15 cellular contexts compared by ENCODE assay signal in genomic region chr5:39211773-39212172, GRCh38. TPM values are rescaled to one million over a fixed set of nuclear protein-coding genes. Genes with fewer than 3 reads are reported as not detected.
DNase-seq lines count a peak whose midpoint lies in the region; ATAC-seq, FAIRE-seq and TF ChIP-seq lines count a peak whose summit lies in the region.
"Had no signal": no experiment of that assay in that cellular context is flagged by ENCODE, and none has a peak within 500 bp of the region (broad histone marks: within the 10 kb centered on the region; RNA-seq: fewer than 3 reads in every experiment).

No MANE protein-coding gene starts in this region.

- CTCF ChIA-PET in HepG2 (lab: Yijun Ruan, JAX; ENCODE audit: low intra/inter-chr PET ratio, low total read pairs): no interaction called here
- CTCF ChIA-PET in activated CD4-positive, alpha-beta T cell treated with anti-CD3 and anti-CD28 coated beads, Interleukin-2, amount 10 ng/mL, durations not matched to agents 7 days and 5 days (lab: Charles Lee): interaction anchor here (0.7 to 4.5 kb wide), 14 partner anchors 9 to 978 kb away, joined by 3 to 18 read pairs (median 5); no protein-coding TSS in a partner anchor

- ATAC-seq in right lobe of liver (peak in 3 of 4 donors; percentile 31 to 54 (median 41)), HepG2 (no peak), memory B cell (ENCODE audit: low read depth) (peak; percentile 73)

- H2AFZ ChIP-seq in HepG2 (ENCODE audit: low read length): no peak overlapping the region

- peak overlapping the region; percentile 93 for H3K27ac Mint-ChIP-seq in activated CD4-positive, alpha-beta T cell treated with anti-CD3 and anti-CD28 coated beads, Interleukin-2, amount 10 ng/mL, durations not matched to agents 7 days and 5 days
- peak overlapping the region; percentile 56 for H3K27ac Mint-ChIP-seq in memory B cell

- peaks cover 93% of the 10 kb centered on the region for H3K4me1 Mint-ChIP-seq in activated CD4-positive, alpha-beta T cell treated with anti-CD3 and anti-CD28 coated beads, Interleukin-2, amount 10 ng/mL, durations not matched to agents 7 days and 5 days
- H3K4me1 Mint-ChIP-seq in memory B cell: peaks cover 17% of the 10 kb centered on the region

- TF ChIP-seq POLR2A in right lobe of liver (IDR thresholded peaks at IDR 0.05) (no peak), HepG2 (IDR thresholded peaks at IDR 0.05; ENCODE audit: insufficient read depth in 1 of 2, low read depth in 2 of 2, low read length in 2 of 2) (no peak)

- TF ChIP-seq CTCF in right lobe of liver (IDR thresholded peaks at IDR 0.05): no peak
- TF ChIP-seq CTCF in HepG2 (CRISPR knock-in tag; IDR thresholded peaks at IDR 0.05): no peak
- TF ChIP-seq CTCF in left ventricle myocardium inferior (IDR thresholded peaks at IDR 0.05; ENCODE audit: borderline replicate concordance): no peak

- FAIRE-seq in HepG2 (lab: Jason Lieb, UNC) (no peak), GM19239 (lab: Jason Lieb, UNC) (no peak)

- peaks cover 15% of the 10 kb centered on the region for H3K36me3 Mint-ChIP-seq in activated CD4-positive, alpha-beta T cell treated with anti-CD3 and anti-CD28 coated beads, Interleukin-2, amount 10 ng/mL, durations not matched to agents 7 days and 5 days (ENCODE audit: low read depth)
- H3K36me3 Mint-ChIP-seq in memory B cell: no peaks in the 10 kb centered on the region

- TF ChIP-seq RAD21 in HepG2 (CRISPR knock-in tag; IDR thresholded peaks at IDR 0.05): no peak

- H3K4me3 ChIP-seq in right lobe of liver (no peak overlapping the region), HepG2 (replicated peaks in 1 of 3; ENCODE audit: insufficient read depth in 1 of 3, low read depth in 2 of 3, low read length in 3 of 3) (no peak overlapping the region), left ventricle myocardium inferior (no peak overlapping the region)
- H3K4me3 ChIP-seq: ovary had no signal

- peak overlapping the region; percentile 54 for H3K4me3 Mint-ChIP-seq in activated CD4-positive, alpha-beta T cell treated with anti-CD3 and anti-CD28 coated beads, Interleukin-2, amount 10 ng/mL, durations not matched to agents 7 days and 5 days
- H3K4me3 Mint-ChIP-seq in memory B cell: no peak overlapping the region

- H3K9me3 Mint-ChIP-seq in activated CD4-positive, alpha-beta T cell treated with anti-CD3 and anti-CD28 coated beads, Interleukin-2, amount 10 ng/mL, durations not matched to agents 7 days and 5 days: no peaks in the 10 kb centered on the region
- no peaks in the 10 kb centered on the region for H3K9me3 Mint-ChIP-seq in memory B cell

- no peaks in the 10 kb centered on the region for H3K27me3 Mint-ChIP-seq in activated CD4-positive, alpha-beta T cell treated with anti-CD3 and anti-CD28 coated beads, Interleukin-2, amount 10 ng/mL, durations not matched to agents 7 days and 5 days
- no peaks in the 10 kb centered on the region for H3K27me3 Mint-ChIP-seq in memory B cell

- H3K27ac ChIP-seq in right lobe of liver (no peak overlapping the region), HepG2 (ENCODE audit: extremely low read length, insufficient read depth, low read length) (no peak overlapping the region), left ventricle myocardium inferior (replicated peaks) (no peak overlapping the region)
- H3K27ac ChIP-seq: ovary had no signal

- TF ChIP-seq EP300 in HepG2 (IDR thresholded peaks at IDR 0.05; ENCODE audit: low read depth in 2 of 2, low read length in 2 of 2) (no peak), HepG2 (CRISPR knock-in tag; IDR thresholded peaks at IDR 0.05; ENCODE audit: borderline replicate concordance) (no peak)

- POLR2A ChIA-PET in HepG2 (lab: Yijun Ruan, JAX): no interaction called here
- POLR2A ChIA-PET in activated CD4-positive, alpha-beta T cell treated with anti-CD3 and anti-CD28 coated beads, Interleukin-2, amount 10 ng/mL, durations not matched to agents 7 days and 5 days (lab: Charles Lee): interaction anchor here (1.3 to 1.5 kb wide), 2 partner anchors 11 to 17 kb away, joined by 4 to 9 read pairs; no protein-coding TSS in a partner anchor

- H3K4me1 ChIP-seq in right lobe of liver: no peaks in the 10 kb centered on the region
- H3K4me1 ChIP-seq in HepG2 (ENCODE audit: insufficient read depth, low read length): peaks cover 5% of the 10 kb centered on the region
- no peaks in the 10 kb centered on the region for H3K4me1 ChIP-seq in left ventricle myocardium inferior

- H3K27me3 ChIP-seq in right lobe of liver (no peaks in the 10 kb centered on the region), HepG2 (ENCODE audit: control insufficient read depth in 1 of 2, insufficient read depth in 2 of 2, low read length in 2 of 2) (no peaks in the 10 kb centered on the region), left ventricle myocardium inferior (ENCODE audit: low read depth) (peaks cover 15% of the 10 kb centered on the region)
- H3K27me3 ChIP-seq: ovary had no signal

- 47% methylated on average over 3 of the region's 3 CpGs for WGBS in right lobe of liver (ENCODE audit: insufficient coverage, low coverage, low lambda C conversion rate, missing lambda C conversion rate)
- 24% methylated on average over 3 of the region's 3 CpGs for WGBS in HepG2 (ENCODE audit: low lambda C conversion rate)

- in situ Hi-C loops in HepG2 (cut with HindIII; ENCODE audit: extremely low pct_ligation_motif_present, low pct_unique_long_range_greater_than_20kb): loop anchor here (25.0 kb wide), 1 partner anchor 351 kb away; no protein-coding TSS in a partner anchor

- no peak for DNase-seq in right lobe of liver
- DNase-seq in HepG2 (ENCODE audit: low spot score): no peak
- peak; percentile 52 for DNase-seq in activated CD4-positive, alpha-beta T cell treated with anti-CD3 and anti-CD28 coated beads, Interleukin-2, amount 10 ng/mL, durations not matched to agents 7 days and 5 days
- DNase-seq in memory B cell (ENCODE audit: low spot score in 2 of 2): no peak
- no peak for DNase-seq in NCI-H82 treated with DMSO at 0.1 percent for 48 hours (lab: John Stamatoyannopoulos, UW; ENCODE audit: unreplicated experiment)
- no peak for DNase-seq in GM19239 (ENCODE audit: insufficient read length, low spot score)
- no peak for DNase-seq in left ventricle myocardium inferior
- DNase-seq in HuH-7 (ENCODE audit: low spot score): no peak
- DNase-seq: activated CD8-positive, alpha-beta memory T cell treated with anti-CD3 and anti-CD28 coated beads, Interleukin-2, amount 50 U/mL, for 4 hours; effector CD4-positive, alpha-beta T cell; IMR-90; NCI-H524 treated with DMSO at 0.1 percent for 48 hours; ovary; trophoblast cell had no signal

- H4K20me1 ChIP-seq in HepG2 (ENCODE audit: insufficient read depth, low read length): no peaks in the 10 kb centered on the region

- BruUV-seq in HepG2 (replicated peaks; lab: Mats Ljungman, UMichigan): no TSS peak

- no peaks in the 10 kb centered on the region for H3K9me3 ChIP-seq in right lobe of liver
- no peaks in the 10 kb centered on the region for H3K9me3 ChIP-seq in HepG2 (ENCODE audit: low read length)
- H3K9me3 ChIP-seq in left ventricle myocardium inferior (replicated peaks): no peaks in the 10 kb centered on the region
- H3K9me3 ChIP-seq: ovary had no signal

- no peak overlapping the region for H3K9ac ChIP-seq in HepG2 (ENCODE audit: insufficient read depth, low read depth, low read length)

- intact Hi-C loops in right lobe of liver (cut with DNase I): loop anchor here in 1 of 2 donors (10.0 kb wide), 1 partner anchor 353 kb away; no protein-coding TSS in a partner anchor
- intact Hi-C loops in HepG2 (cut with micrococcal nuclease; ENCODE audit: unreplicated experiment): loop anchor here (10.0 kb wide), 1 partner anchor 153 kb away; the partner anchor contains the start of gene C9
- intact Hi-C loops in left ventricle myocardium inferior (cut with micrococcal nuclease): no loop called here

- H3K4me2 ChIP-seq in HepG2 (ENCODE audit: low read depth, low read length): no peak overlapping the region

- H3K36me3 ChIP-seq in right lobe of liver (no peaks in the 10 kb centered on the region), HepG2 (replicated peaks in 1 of 2; ENCODE audit: control insufficient read depth in 1 of 2, insufficient read depth in 2 of 2, low read length in 2 of 2) (no peaks in the 10 kb centered on the region), left ventricle myocardium inferior (no peaks in the 10 kb centered on the region)
- H3K36me3 ChIP-seq: ovary had no signal

- H3K79me2 ChIP-seq in HepG2 (ENCODE audit: insufficient read depth, low read length): no peaks in the 10 kb centered on the region

RNA-seq across cellular contexts. Expression of gene FYB1, which starts 7.6 kb away (rescaled TPM):
- total RNA-seq in right lobe of liver (10 to 100 TPM in 3 of 6 experiments, 1 to 10 TPM in 3; 3.7 to 15.3 (median 9.1) TPM), HepG2 (2016; rRNA removed; fragmentation: Illumina TruSeq; extraction: Trizol) (not detected in 2 replicates), left ventricle myocardium inferior (4.9 TPM)
- not detected in 2 replicates for total RNA-seq in HepG2 (2016; cell fraction: cytosol; rRNA removed; fragmentation: Illumina TruSeq; extraction: Trizol; ENCODE audit: low read depth)
- not detected in 2 replicates for total RNA-seq in HepG2 (2016; cell fraction: insoluble cytoplasmic fraction; rRNA removed; fragmentation: Illumina TruSeq; extraction: Trizol)
- total RNA-seq in HepG2 (2016; cell fraction: membrane; rRNA removed; fragmentation: Illumina TruSeq; extraction: Trizol): not detected in 2 replicates
- total RNA-seq in HepG2 (2016; cell fraction: nucleus; rRNA removed; fragmentation: Illumina TruSeq; extraction: Trizol): not detected in 2 replicates
- 0.03 TPM in 1 of 2 replicates, not detected in the other for polyA plus RNA-seq in HepG2 (2011; rRNA removed)
- polyA plus RNA-seq in HepG2 (2011; cell fraction: cytosol; rRNA removed): not detected in 2 replicates
- 0.03 and 0.12 TPM in 2 replicates for polyA plus RNA-seq in HepG2 (2011; cell fraction: nucleus; rRNA removed)
- 0.11 TPM in 1 of 2 replicates, not detected in the other for polyA plus RNA-seq in HepG2 (2012)
- polyA plus RNA-seq in HepG2 (2016; cell fraction: cytosol; fragmentation: Illumina TruSeq; extraction: Trizol; ENCODE audit: low read depth): not detected in 2 replicates
- polyA plus RNA-seq in HepG2 (2016; cell fraction: insoluble cytoplasmic fraction; fragmentation: Illumina TruSeq; extraction: Trizol; ENCODE audit: low read depth): not detected in 2 replicates
- polyA plus RNA-seq in HepG2 (2016; cell fraction: membrane; fragmentation: Illumina TruSeq; extraction: Trizol; ENCODE audit: low read depth): not detected in 2 replicates
- polyA plus RNA-seq in HepG2 (2016; cell fraction: nucleus; fragmentation: Illumina TruSeq; extraction: Trizol; ENCODE audit: insufficient read depth, low read depth): not detected in 2 replicates
- 0.28 TPM in 1 of 2 replicates, not detected in the other for polyA minus RNA-seq in HepG2 (2011; rRNA and poly(A)+ RNA removed; ENCODE audit: low replicate concordance)
- polyA minus RNA-seq in HepG2 (2011; cell fraction: cytosol; rRNA and poly(A)+ RNA removed): not detected in 2 replicates
- 0.12 and 0.26 TPM in 2 replicates for polyA minus RNA-seq in HepG2 (2011; cell fraction: nucleus; rRNA and poly(A)+ RNA removed)
- total RNA-seq in activated CD4-positive, alpha-beta T cell treated with anti-CD3 and anti-CD28 coated beads, Interleukin-2, amount 10 ng/mL, durations not matched to agents 7 days and 5 days: 100 to 1,000 TPM; 396 to 480 TPM
- total RNA-seq: fibroblast of villous mesenchyme, IMR-90 had no signal
- polyA plus RNA-seq: IMR-90 had no signal

Comparison
In these comparisons a context has a peak if more than half of its experiments do, and no peak if none do; other contexts are left out.
1. RNA of gene FYB1, which starts 7.6 kb away (total RNA-seq): 396 to 480 TPM in activated CD4-positive, alpha-beta T cell treated with anti-CD3 and anti-CD28 coated beads, Interleukin-2, amount 10 ng/mL, durations not matched to agents 7 days and 5 days; 3.7 to 15.3 TPM in right lobe of liver, 4.9 TPM in left ventricle myocardium inferior (single experiment) and not detected in HepG2; every median in the first group is over 10 times any median in the second.